ENCODE assay signal across 7 cellular contexts in the genomic region with DNA sequence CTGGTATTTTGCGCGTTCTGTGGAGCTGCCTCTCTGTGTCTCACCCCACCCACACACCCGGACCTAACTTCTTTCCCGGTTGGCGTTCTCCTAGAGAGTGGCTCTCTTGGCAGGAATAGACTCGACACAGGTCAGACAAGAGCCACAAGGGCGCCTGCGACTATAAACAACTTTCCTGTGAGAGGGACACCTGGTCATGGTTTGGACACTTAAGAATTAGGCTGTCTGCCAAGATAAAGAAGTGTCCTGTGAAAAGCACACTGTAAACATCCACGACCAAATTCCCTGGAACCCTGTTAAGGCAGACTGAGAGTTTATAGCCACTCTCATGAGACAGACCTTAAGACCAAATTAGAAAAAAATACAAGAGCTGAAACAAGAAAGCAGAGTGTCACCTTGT.
DNase-seq lines count a peak whose midpoint lies in the region; ATAC-seq, FAIRE-seq and TF ChIP-seq lines count a peak whose summit lies in the region.
"Not testable (repeated sequence)": the region's sequence is repeated elsewhere in the genome, so short reads cannot be mapped to it uniquely, and the experiment has no call there.

No MANE protein-coding gene starts in this region.

- not testable (repeated sequence) for FAIRE-seq in pancreas (lab: Jason Lieb, UNC)

- peak; percentile 16 for ATAC-seq in Right ventricle myocardium inferior
- ATAC-seq in pancreas: peak in 3 of 4 donors; percentile 35 to 74 (median 59)

- not testable (repeated sequence) for H3K4me1 ChIP-seq in pancreas

- not testable (repeated sequence) for H3K27ac ChIP-seq in pancreas

- not testable (repeated sequence) for H3K27me3 ChIP-seq in pancreas

- not testable (repeated sequence) for H3K4me3 ChIP-seq in LNCaP clone FGC (ENCODE audit: low read depth, low read length); pancreas

- intact Hi-C loops in Right ventricle myocardium inferior (cut with DNase I); pancreas (cut with DNase I): not testable (repeated sequence)

- not testable (repeated sequence) for H3K36me3 ChIP-seq in pancreas

- not testable (repeated sequence) for TF ChIP-seq CTCF in LNCaP clone FGC (IDR thresholded peaks at IDR 0.05; ENCODE audit: control insufficient read depth, extremely low read depth, insufficient read depth); pancreas (IDR thresholded peaks at IDR 0.05)

- 28 to 58% methylated on average over 9 of the region's 9 CpGs for WGBS in pancreas, 2 donors

- not testable (repeated sequence) for H3K9me3 ChIP-seq in pancreas

- DNase-seq in DMS153 treated with DMSO at 0.1 percent for 48 hours (lab: John Stamatoyannopoulos, UW; ENCODE audit: unreplicated experiment): peak; percentile 19
- DNase-seq in LNCaP clone FGC (ENCODE audit: low read depth): peak; percentile 88
- peak; percentile 61 for DNase-seq in NCI-H2029 (lab: John Stamatoyannopoulos, UW)
- DNase-seq in NCI-H345 (lab: John Stamatoyannopoulos, UW): peak; percentile 42
- peak; percentile 10 to 52 for DNase-seq in SHP77 (lab: John Stamatoyannopoulos, UW)
- DNase-seq in Right ventricle myocardium inferior (ENCODE audit: missing footprints): not testable (repeated sequence)
- peak in 1 of 6 donors; percentile 2 for DNase-seq in pancreas
